Comparison of ENCODE assay signal across 8 cellular contexts in the genomic region with DNA sequence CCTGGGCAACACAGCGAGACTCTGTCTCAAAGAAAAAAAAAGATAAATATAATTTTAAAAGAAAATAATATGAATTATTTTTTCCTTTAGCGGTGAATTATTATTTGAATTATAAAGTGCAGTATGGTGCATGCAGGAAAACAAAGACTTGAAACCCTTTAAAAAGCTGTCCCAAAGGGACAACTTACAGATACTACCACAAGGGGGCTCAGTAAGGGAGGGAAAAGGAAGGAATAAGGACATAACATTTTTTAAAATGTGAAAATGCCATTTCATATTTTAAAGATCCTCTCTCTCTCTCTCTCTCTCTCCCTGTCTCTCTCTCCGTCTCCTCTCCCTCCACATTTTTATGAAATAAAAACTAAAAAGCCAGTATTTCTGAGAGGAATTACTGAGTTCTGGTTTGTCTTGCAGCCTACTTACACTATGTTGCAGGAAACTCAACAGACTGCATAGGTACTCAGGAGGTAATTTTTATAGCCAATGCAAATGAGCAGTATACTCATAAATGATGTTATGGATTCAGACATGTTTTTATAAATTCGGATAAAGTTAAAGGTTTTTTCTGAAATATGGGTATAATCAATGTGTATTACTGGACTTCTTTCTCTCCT.
DNase-seq lines count a peak whose midpoint lies in the region; ATAC-seq, FAIRE-seq and TF ChIP-seq lines count a peak whose summit lies in the region.

No MANE protein-coding gene starts in this region.

- no peak overlapping the region for H3K4ac ChIP-seq in H1 (replicated peaks; ENCODE audit: insufficient read length, low read depth, low read length)

- POLR2A ChIA-PET in H1 (lab: Charles Lee; ENCODE audit: partially characterized antibody) = no interaction called here

- H2BK12ac ChIP-seq in H1 (ENCODE audit: low read depth, low read length) = no peak overlapping the region

- no peak for TF ChIP-seq EP300 in H1 (IDR thresholded peaks at IDR 0.05; ENCODE audit: borderline replicate concordance in 1 of 2, low read depth in 2 of 2, low read length in 2 of 2)

- no peaks in the 10 kb centered on the region for H3K4me1 ChIP-seq in H1 (replicated peaks in 1 of 4; ENCODE audit: control insufficient read depth in 3 of 4, insufficient read depth in 4 of 4, low read length in 3 of 4)

- no peak overlapping the region for H3K18ac ChIP-seq in H1 (ENCODE audit: extremely low read depth, low read length)

- H3K14ac ChIP-seq in H1 (ENCODE audit: insufficient read length) = no peak overlapping the region

- no peaks in the 10 kb centered on the region for H4K20me1 ChIP-seq in H1 (replicated peaks in 1 of 2; ENCODE audit: control insufficient read depth in 1 of 2, insufficient read depth in 2 of 2, low read length in 2 of 2)

- no peak overlapping the region for H3K9ac ChIP-seq in H1 (replicated peaks in 1 of 4; ENCODE audit: extremely low read depth in 1 of 4, low read depth in 3 of 4, low read length in 3 of 4)

- CTCF ChIA-PET in H1 (lab: Charles Lee; ENCODE audit: partially characterized antibody) = interaction anchor here (0.5 to 1.9 kb wide), 9 partner anchors 12 to 456 kb away, joined by 3 to 11 read pairs (median 4); no protein-coding TSS in a partner anchor

- WGBS in H1 (ENCODE audit: extremely low coverage in 1 of 2, insufficient coverage in 1 of 2, insufficient read length in 1 of 2, insufficient replicate concordance in 2 of 2, low coverage in 1 of 2, low lambda C conversion rate in 2 of 2, missing lambda C conversion rate in 1 of 2), 2 experiments = 51% methylated on average over 4 of the region's 4 CpGs; no CpG with 5 or more reads in 1 of the 2 experiments

- no peaks in the 10 kb centered on the region for H3K4me1 Mint-ChIP-seq in stimulated activated naive B cell treated with anti-CD40 and anti-IgM and Interleukin-4, amounts not matched to agents 10 μg/mL and 1 μg/mL and 100 μg/mL, for 72 hours

- H3K36me3 ChIP-seq in H1 (ENCODE audit: control insufficient read depth in 2 of 4, insufficient read depth in 4 of 4, low read length in 3 of 4) = no peaks in the 10 kb centered on the region

- H2AK5ac ChIP-seq in H1 (ENCODE audit: low read depth, low read length) = no peak overlapping the region

- no peaks in the 10 kb centered on the region for H3K36me3 Mint-ChIP-seq in stimulated activated naive B cell treated with anti-CD40 and anti-IgM and Interleukin-4, amounts not matched to agents 10 μg/mL and 1 μg/mL and 100 μg/mL, for 72 hours

- no peak overlapping the region for H3K27ac Mint-ChIP-seq in stimulated activated naive B cell treated with anti-CD40 and anti-IgM and Interleukin-4, amounts not matched to agents 10 μg/mL and 1 μg/mL and 100 μg/mL, for 72 hours

- H4K91ac ChIP-seq in H1 (replicated peaks; ENCODE audit: insufficient read length, low read length) = no peak overlapping the region

- no peak overlapping the region for H3K56ac ChIP-seq in H1 (replicated peaks; ENCODE audit: insufficient read length, low read depth, low read length)

- TF ChIP-seq CTCF in H1 (IDR thresholded peaks at IDR 0.05; ENCODE audit: control extremely low read depth in 1 of 3, insufficient read depth in 1 of 3, low read depth in 1 of 3, low read length in 3 of 3) = peak in 2 of 3 experiments; percentile 50 to 51; a peak in 2 of 4 replicates

- no peak overlapping the region for H2AFZ ChIP-seq in H1 (ENCODE audit: low read length)

- H2BK20ac ChIP-seq in H1 (ENCODE audit: low read length) = no peak overlapping the region

- no peak overlapping the region for H2BK15ac ChIP-seq in H1 (ENCODE audit: low read length)

- H3K4me3 Mint-ChIP-seq in stimulated activated naive B cell treated with anti-CD40 and anti-IgM and Interleukin-4, amounts not matched to agents 10 μg/mL and 1 μg/mL and 100 μg/mL, for 72 hours = no peak overlapping the region

- H4K8ac ChIP-seq in H1 (ENCODE audit: extremely low read depth, insufficient read depth, low read length) = no peak overlapping the region

- no peak overlapping the region for H4K5ac ChIP-seq in H1 (ENCODE audit: insufficient read length, low read depth, low read length)

- H3K4me3 ChIP-seq in H1 (ENCODE audit: extremely low read depth in 1 of 4, insufficient read depth in 2 of 4, low read depth in 3 of 4, low read length in 4 of 4) = no peak overlapping the region

- no peak overlapping the region for H2BK120ac ChIP-seq in H1 (replicated peaks; ENCODE audit: low read depth, low read length)

- TF ChIP-seq RAD21 in H1 (IDR thresholded peaks at IDR 0.05 in 1 of 2, conservative IDR thresholded peaks at IDR 0.05 in 1 of 2; ENCODE audit: low read depth in 2 of 2, low read length in 2 of 2) = peak; percentile 63

- no peak for TF ChIP-seq POLR2A in H1 (IDR thresholded peaks at IDR 0.05; ENCODE audit: control extremely low read depth in 1 of 2, low read depth in 2 of 2, low read length in 2 of 2)

- H3K9me3 ChIP-seq in H1 (ENCODE audit: insufficient read depth in 2 of 2, low read depth in 1 of 2, low read length in 1 of 2) = no peaks in the 10 kb centered on the region

- no peaks in the 10 kb centered on the region for H3K27me3 ChIP-seq in H1 (replicated peaks in 1 of 4; ENCODE audit: control insufficient read depth in 3 of 4, extremely low read depth in 1 of 4, insufficient read depth in 3 of 4, low read length in 3 of 4)

- H3K23me2 ChIP-seq in H1 (ENCODE audit: low read depth, low read length) = no peaks in the 10 kb centered on the region

- H3K9me3 Mint-ChIP-seq in stimulated activated naive B cell treated with anti-CD40 and anti-IgM and Interleukin-4, amounts not matched to agents 10 μg/mL and 1 μg/mL and 100 μg/mL, for 72 hours = no peaks in the 10 kb centered on the region

- no peak overlapping the region for H3K27ac ChIP-seq in H1 (ENCODE audit: low read depth, low read length)

- no peak overlapping the region for H3K4me2 ChIP-seq in H1 (ENCODE audit: insufficient read depth in 1 of 2, low read depth in 2 of 2, low read length in 2 of 2)

- no peak overlapping the region for H2BK5ac ChIP-seq in H1 (ENCODE audit: low read depth, low read length)

- no peaks in the 10 kb centered on the region for H3K27me3 Mint-ChIP-seq in stimulated activated naive B cell treated with anti-CD40 and anti-IgM and Interleukin-4, amounts not matched to agents 10 μg/mL and 1 μg/mL and 100 μg/mL, for 72 hours

- H3K79me2 ChIP-seq in H1 (ENCODE audit: control insufficient read depth in 1 of 2, insufficient read depth in 2 of 2, low read length in 2 of 2) = no peaks in the 10 kb centered on the region

- no peak overlapping the region for H3K23ac ChIP-seq in H1 (ENCODE audit: insufficient read length)

- peak; percentile 20 for DNase-seq in NCI-H2107 treated with DMSO at 0.1 percent for 48 hours (lab: John Stamatoyannopoulos, UW; ENCODE audit: unreplicated experiment)
- no peak for DNase-seq in NCI-H2107 (lab: John Stamatoyannopoulos, UW)
- peak; percentile 59 for DNase-seq in NCI-H748 (lab: John Stamatoyannopoulos, UW; ENCODE audit: unreplicated experiment)
- no peak for DNase-seq in H1 (ENCODE audit: low read depth in 1 of 2, low spot score in 2 of 2)
- peak; percentile 5 for DNase-seq in retina
- no peak for DNase-seq in stimulated activated naive B cell treated with anti-CD40 and anti-IgM and Interleukin-4, amounts not matched to agents 10 μg/mL and 1 μg/mL and 100 μg/mL, for 72 hours
- no peak for DNase-seq in NCI-H2227 (lab: John Stamatoyannopoulos, UW; ENCODE audit: unreplicated experiment)

- H3K79me1 ChIP-seq in H1 (ENCODE audit: low read depth, low read length) = no peaks in the 10 kb centered on the region

- FAIRE-seq in H1 (lab: Jason Lieb, UNC) = peak; percentile 52

- peak; percentile 60 for ATAC-seq in HG02870 (IDR thresholded peaks at IDR 0.05; ENCODE audit: unreplicated experiment)
- ATAC-seq in stimulated activated naive B cell treated with anti-CD40 and anti-IgM and Interleukin-4, amounts not matched to agents 10 μg/mL and 1 μg/mL and 100 μg/mL, for 72 hours (replicated peaks) = no peak

TF ChIP-seq in H1, 55 proteins besides CTCF, POLR2A, EP300 and RAD21:
- TF ChIP-seq E2F6 (IDR thresholded peaks at IDR 0.05) (no peak), CHD2 (IDR thresholded peaks at IDR 0.05; ENCODE audit: low read length) (no peak), RNF2 (IDR thresholded peaks at IDR 0.05; ENCODE audit: borderline replicate concordance, low read depth, low read length, missing control alignments, poor library complexity, severe bottlenecking) (no peak), SUZ12 (IDR thresholded peaks at IDR 0.05; ENCODE audit: low read length) (no peak), ZNF274 (IDR thresholded peaks at IDR 0.05; ENCODE audit: borderline replicate concordance, extremely low read depth, low read length) (no peak), POLR2AphosphoS5 (IDR thresholded peaks at IDR 0.05; ENCODE audit: low read depth, low read length) (no peak), BACH1 (IDR thresholded peaks at IDR 0.05; ENCODE audit: low read length) (no peak), SP2 (IDR thresholded peaks at IDR 0.05; ENCODE audit: low read length) (no peak), MAFK (IDR thresholded peaks at IDR 0.05; ENCODE audit: low read depth, low read length) (no peak), TCF12 (IDR thresholded peaks at IDR 0.05; ENCODE audit: low read depth, low read length) (no peak), TAF1 (IDR thresholded peaks at IDR 0.05; ENCODE audit: low read depth, low read length) (no peak), CBX5 (IDR thresholded peaks at IDR 0.05; ENCODE audit: low read depth, low read length) (no peak), TEAD4 (IDR thresholded peaks at IDR 0.05; ENCODE audit: low read depth, low read length) (no peak), JUN (IDR thresholded peaks at IDR 0.05; ENCODE audit: low read depth, low read length) (no peak), SIN3A (conservative IDR thresholded peaks at IDR 0.05 in 1 of 2, IDR thresholded peaks at IDR 0.05 in 1 of 2; ENCODE audit: low read depth in 1 of 2, low read length in 2 of 2) (no peak), KDM5A (IDR thresholded peaks at IDR 0.05; ENCODE audit: low read length) (no peak), NANOG (IDR thresholded peaks at IDR 0.05; ENCODE audit: insufficient read depth, low read depth, low read length, poor library complexity, severe bottlenecking) (no peak), FOSL1 (IDR thresholded peaks at IDR 0.05; ENCODE audit: insufficient read depth, low read depth, low read length) (no peak)

Comparison
In these comparisons a context has a peak if more than half of its experiments do, and no peak if none do; other contexts are left out.
1. DNase-seq: peak in NCI-H2107 treated with DMSO at 0.1 percent for 48 hours (single experiment), NCI-H748 (single experiment) and retina (single experiment); none in NCI-H2107 (single experiment), H1 (0 of 2), stimulated activated naive B cell treated with anti-CD40 and anti-IgM and Interleukin-4, amounts not matched to agents 10 μg/mL and 1 μg/mL and 100 μg/mL, for 72 hours (single experiment) and NCI-H2227 (single experiment).